In the genomic region with DNA sequence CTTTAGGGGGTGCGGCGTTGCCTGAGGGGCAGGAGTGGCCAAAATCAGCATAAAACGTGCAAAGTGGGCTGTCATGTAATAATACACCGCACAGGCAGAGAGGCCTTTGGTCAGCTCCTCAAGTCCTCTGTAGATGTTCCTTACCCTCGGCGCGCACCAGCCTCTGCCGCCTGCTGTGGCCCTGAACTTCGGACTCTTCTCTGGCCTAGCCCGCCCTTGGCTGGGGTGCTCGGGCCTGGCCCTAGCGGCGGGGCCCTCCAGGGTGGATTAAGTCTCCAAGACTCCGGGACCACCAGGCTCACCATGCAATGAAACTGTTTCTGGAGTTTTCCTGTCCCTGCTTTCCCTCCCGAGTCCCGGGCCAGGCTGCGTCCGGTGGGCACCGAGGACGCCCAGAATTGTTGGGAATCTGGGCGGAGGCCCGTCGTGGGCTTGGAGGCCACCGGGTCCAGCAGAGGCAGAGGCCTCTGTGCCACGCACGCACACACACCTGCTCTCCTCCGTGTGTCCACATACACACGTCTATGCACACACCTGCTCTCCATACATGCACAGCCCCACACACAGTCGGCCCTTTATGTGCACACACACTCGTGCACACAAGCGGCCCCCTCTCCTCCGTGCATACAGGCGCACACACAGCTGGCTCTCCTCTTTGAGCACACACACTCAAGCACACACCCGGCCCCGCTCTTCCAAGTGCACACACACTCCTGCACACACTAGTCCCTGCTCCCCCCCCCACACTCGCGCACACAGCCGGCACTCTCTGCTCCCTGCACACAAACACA, we compare ENCODE assay signal across 1 cellular context.
TF ChIP-seq lines count a peak whose summit lies in the region.

No MANE protein-coding gene starts in this region.

TF ChIP-seq in HepG2, 621 proteins besides CTCF, POLR2A, EP300 and RAD21 (continued from another document and continues in another):
- TF ChIP-seq ZNF878 (CRISPR knock-in tag; IDR thresholded peaks at IDR 0.05) (no peak), CCAR2 (optimal IDR thresholded peaks at IDR 0.05; ENCODE audit: low read depth, low read length) (no peak), ONECUT2 (CRISPR knock-in tag; IDR thresholded peaks at IDR 0.05) (no peak), HNRNPL (IDR thresholded peaks at IDR 0.05; ENCODE audit: low read depth, low read length) (0 out of 2 replicates have a peak, but pooled peaks have one; percentile 44), ZNF224 (CRISPR knock-in tag; IDR thresholded peaks at IDR 0.05) (no peak), SNRNP70 (IDR thresholded peaks at IDR 0.05; ENCODE audit: low read depth, low read length) (no peak), ZZZ3 (CRISPR knock-in tag; IDR thresholded peaks at IDR 0.05; ENCODE audit: borderline replicate concordance) (no peak), PAWR (CRISPR knock-in tag; IDR thresholded peaks at IDR 0.05; ENCODE audit: borderline replicate concordance) (no peak), ARNT (IDR thresholded peaks at IDR 0.05) (no peak), SNAPC2 (CRISPR knock-in tag; IDR thresholded peaks at IDR 0.05) (no peak), KLF12 (CRISPR knock-in tag; IDR thresholded peaks at IDR 0.05; ENCODE audit: borderline replicate concordance) (no peak), PHF5A (CRISPR knock-in tag; IDR thresholded peaks at IDR 0.05; ENCODE audit: low read depth, unreplicated experiment) (no peak), HOXD1 (CRISPR knock-in tag; IDR thresholded peaks at IDR 0.05) (no peak), ZNF777 (CRISPR knock-in tag; IDR thresholded peaks at IDR 0.05) (no peak; the same call in 1 of the 2 replicates), ISL2 (CRISPR knock-in tag; IDR thresholded peaks at IDR 0.05) (no peak), NFKBIZ (CRISPR knock-in tag; IDR thresholded peaks at IDR 0.05) (no peak), CAMTA2 (CRISPR knock-in tag; IDR thresholded peaks at IDR 0.05; ENCODE audit: borderline replicate concordance) (no peak), ZBTB1 (CRISPR knock-in tag; IDR thresholded peaks at IDR 0.05; ENCODE audit: borderline replicate concordance) (no peak), ZNF614 (CRISPR knock-in tag; IDR thresholded peaks at IDR 0.05; ENCODE audit: borderline replicate concordance) (0 out of 2 replicates have a peak, but pooled peaks have one; percentile 28), TAF15 (IDR thresholded peaks at IDR 0.05; ENCODE audit: low read depth, low read length, poor library complexity, severe bottlenecking) (no peak), HMG20A (CRISPR knock-in tag; IDR thresholded peaks at IDR 0.05; ENCODE audit: borderline replicate concordance) (0 out of 2 replicates have a peak, but pooled peaks have one; percentile 18), NFE2 (CRISPR knock-in tag; IDR thresholded peaks at IDR 0.05) (no peak), SP1 (IDR thresholded peaks at IDR 0.05) (no peak), SP1 (CRISPR knock-in tag; IDR thresholded peaks at IDR 0.05) (no peak), KLF9 (CRISPR knock-in tag; IDR thresholded peaks at IDR 0.05; ENCODE audit: low read depth) (no peak), SOX13 (IDR thresholded peaks at IDR 0.05) (no peak), SOX13 (CRISPR knock-in tag; conservative IDR thresholded peaks at IDR 0.05 in 1 of 2, IDR thresholded peaks at IDR 0.05 in 1 of 2) (no peak), ZNF367 (CRISPR knock-in tag; IDR thresholded peaks at IDR 0.05; ENCODE audit: borderline replicate concordance) (no peak), NAIF1 (CRISPR knock-in tag; IDR thresholded peaks at IDR 0.05; ENCODE audit: borderline replicate concordance) (no peak), ZNF678 (CRISPR knock-in tag; IDR thresholded peaks at IDR 0.05) (no peak), ZNF75D (CRISPR knock-in tag; IDR thresholded peaks at IDR 0.05; ENCODE audit: borderline replicate concordance) (no peak), TEAD2 (CRISPR knock-in tag; IDR thresholded peaks at IDR 0.05) (no peak)
- TF ChIP-seq, protein P1, sequence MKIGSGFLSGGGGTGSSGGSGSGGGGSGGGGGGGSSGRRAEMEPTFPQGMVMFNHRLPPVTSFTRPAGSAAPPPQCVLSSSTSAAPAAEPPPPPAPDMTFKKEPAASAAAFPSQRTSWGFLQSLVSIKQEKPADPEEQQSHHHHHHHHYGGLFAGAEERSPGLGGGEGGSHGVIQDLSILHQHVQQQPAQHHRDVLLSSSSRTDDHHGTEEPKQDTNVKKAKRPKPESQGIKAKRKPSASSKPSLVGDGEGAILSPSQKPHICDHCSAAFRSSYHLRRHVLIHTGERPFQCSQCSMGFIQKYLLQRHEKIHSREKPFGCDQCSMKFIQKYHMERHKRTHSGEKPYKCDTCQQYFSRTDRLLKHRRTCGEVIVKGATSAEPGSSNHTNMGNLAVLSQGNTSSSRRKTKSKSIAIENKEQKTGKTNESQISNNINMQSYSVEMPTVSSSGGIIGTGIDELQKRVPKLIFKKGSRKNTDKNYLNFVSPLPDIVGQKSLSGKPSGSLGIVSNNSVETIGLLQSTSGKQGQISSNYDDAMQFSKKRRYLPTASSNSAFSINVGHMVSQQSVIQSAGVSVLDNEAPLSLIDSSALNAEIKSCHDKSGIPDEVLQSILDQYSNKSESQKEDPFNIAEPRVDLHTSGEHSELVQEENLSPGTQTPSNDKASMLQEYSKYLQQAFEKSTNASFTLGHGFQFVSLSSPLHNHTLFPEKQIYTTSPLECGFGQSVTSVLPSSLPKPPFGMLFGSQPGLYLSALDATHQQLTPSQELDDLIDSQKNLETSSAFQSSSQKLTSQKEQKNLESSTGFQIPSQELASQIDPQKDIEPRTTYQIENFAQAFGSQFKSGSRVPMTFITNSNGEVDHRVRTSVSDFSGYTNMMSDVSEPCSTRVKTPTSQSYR (CRISPR knock-in tag; IDR thresholded peaks at IDR 0.05; ENCODE audit: borderline replicate concordance): no peak
- TF ChIP-seq, protein P2, sequence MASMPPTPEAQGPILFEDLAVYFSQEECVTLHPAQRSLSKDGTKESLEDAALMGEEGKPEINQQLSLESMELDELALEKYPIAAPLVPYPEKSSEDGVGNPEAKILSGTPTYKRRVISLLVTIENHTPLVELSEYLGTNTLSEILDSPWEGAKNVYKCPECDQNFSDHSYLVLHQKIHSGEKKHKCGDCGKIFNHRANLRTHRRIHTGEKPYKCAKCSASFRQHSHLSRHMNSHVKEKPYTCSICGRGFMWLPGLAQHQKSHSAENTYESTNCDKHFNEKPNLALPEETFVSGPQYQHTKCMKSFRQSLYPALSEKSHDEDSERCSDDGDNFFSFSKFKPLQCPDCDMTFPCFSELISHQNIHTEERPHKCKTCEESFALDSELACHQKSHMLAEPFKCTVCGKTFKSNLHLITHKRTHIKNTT (CRISPR knock-in tag; IDR thresholded peaks at IDR 0.05): no peak
- TF ChIP-seq, protein P3, sequence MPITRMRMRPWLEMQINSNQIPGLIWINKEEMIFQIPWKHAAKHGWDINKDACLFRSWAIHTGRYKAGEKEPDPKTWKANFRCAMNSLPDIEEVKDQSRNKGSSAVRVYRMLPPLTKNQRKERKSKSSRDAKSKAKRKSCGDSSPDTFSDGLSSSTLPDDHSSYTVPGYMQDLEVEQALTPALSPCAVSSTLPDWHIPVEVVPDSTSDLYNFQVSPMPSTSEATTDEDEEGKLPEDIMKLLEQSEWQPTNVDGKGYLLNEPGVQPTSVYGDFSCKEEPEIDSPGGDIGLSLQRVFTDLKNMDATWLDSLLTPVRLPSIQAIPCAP (CRISPR knock-in tag; IDR thresholded peaks at IDR 0.05; ENCODE audit: low read depth): no peak
- TF ChIP-seq, protein P4, sequence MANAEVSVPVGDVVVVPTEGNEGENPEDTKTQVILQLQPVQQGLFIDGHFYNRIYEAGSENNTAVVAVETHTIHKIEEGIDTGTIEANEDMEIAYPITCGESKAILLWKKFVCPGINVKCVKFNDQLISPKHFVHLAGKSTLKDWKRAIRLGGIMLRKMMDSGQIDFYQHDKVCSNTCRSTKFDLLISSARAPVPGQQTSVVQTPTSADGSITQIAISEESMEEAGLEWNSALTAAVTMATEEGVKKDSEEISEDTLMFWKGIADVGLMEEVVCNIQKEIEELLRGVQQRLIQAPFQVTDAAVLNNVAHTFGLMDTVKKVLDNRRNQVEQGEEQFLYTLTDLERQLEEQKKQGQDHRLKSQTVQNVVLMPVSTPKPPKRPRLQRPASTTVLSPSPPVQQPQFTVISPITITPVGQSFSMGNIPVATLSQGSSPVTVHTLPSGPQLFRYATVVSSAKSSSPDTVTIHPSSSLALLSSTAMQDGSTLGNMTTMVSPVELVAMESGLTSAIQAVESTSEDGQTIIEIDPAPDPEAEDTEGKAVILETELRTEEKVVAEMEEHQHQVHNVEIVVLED (CRISPR knock-in tag; IDR thresholded peaks at IDR 0.05; ENCODE audit: borderline replicate concordance): 0 out of 2 replicates have a peak, but pooled peaks have one; percentile 14
- TF ChIP-seq, protein P5, sequence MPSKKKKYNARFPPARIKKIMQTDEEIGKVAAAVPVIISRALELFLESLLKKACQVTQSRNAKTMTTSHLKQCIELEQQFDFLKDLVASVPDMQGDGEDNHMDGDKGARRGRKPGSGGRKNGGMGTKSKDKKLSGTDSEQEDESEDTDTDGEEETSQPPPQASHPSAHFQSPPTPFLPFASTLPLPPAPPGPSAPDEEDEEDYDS (CRISPR knock-in tag; IDR thresholded peaks at IDR 0.05): no peak
- TF ChIP-seq, protein P6, sequence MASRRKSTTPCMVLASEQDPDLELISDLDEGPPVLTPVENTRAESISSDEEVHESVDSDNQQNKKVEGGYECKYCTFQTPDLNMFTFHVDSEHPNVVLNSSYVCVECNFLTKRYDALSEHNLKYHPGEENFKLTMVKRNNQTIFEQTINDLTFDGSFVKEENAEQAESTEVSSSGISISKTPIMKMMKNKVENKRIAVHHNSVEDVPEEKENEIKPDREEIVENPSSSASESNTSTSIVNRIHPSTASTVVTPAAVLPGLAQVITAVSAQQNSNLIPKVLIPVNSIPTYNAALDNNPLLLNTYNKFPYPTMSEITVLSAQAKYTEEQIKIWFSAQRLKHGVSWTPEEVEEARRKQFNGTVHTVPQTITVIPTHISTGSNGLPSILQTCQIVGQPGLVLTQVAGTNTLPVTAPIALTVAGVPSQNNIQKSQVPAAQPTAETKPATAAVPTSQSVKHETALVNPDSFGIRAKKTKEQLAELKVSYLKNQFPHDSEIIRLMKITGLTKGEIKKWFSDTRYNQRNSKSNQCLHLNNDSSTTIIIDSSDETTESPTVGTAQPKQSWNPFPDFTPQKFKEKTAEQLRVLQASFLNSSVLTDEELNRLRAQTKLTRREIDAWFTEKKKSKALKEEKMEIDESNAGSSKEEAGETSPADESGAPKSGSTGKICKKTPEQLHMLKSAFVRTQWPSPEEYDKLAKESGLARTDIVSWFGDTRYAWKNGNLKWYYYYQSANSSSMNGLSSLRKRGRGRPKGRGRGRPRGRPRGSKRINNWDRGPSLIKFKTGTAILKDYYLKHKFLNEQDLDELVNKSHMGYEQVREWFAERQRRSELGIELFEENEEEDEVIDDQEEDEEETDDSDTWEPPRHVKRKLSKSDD (CRISPR knock-in tag; IDR thresholded peaks at IDR 0.05; ENCODE audit: low read depth): no peak; the same call in 1 of the 2 replicates
- TF ChIP-seq, protein P7, sequence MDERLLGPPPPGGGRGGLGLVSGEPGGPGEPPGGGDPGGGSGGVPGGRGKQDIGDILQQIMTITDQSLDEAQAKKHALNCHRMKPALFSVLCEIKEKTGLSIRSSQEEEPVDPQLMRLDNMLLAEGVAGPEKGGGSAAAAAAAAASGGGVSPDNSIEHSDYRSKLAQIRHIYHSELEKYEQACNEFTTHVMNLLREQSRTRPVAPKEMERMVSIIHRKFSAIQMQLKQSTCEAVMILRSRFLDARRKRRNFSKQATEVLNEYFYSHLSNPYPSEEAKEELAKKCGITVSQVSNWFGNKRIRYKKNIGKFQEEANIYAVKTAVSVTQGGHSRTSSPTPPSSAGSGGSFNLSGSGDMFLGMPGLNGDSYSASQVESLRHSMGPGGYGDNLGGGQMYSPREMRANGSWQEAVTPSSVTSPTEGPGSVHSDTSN (CRISPR knock-in tag; IDR thresholded peaks at IDR 0.05): no peak
- TF ChIP-seq, protein P8, sequence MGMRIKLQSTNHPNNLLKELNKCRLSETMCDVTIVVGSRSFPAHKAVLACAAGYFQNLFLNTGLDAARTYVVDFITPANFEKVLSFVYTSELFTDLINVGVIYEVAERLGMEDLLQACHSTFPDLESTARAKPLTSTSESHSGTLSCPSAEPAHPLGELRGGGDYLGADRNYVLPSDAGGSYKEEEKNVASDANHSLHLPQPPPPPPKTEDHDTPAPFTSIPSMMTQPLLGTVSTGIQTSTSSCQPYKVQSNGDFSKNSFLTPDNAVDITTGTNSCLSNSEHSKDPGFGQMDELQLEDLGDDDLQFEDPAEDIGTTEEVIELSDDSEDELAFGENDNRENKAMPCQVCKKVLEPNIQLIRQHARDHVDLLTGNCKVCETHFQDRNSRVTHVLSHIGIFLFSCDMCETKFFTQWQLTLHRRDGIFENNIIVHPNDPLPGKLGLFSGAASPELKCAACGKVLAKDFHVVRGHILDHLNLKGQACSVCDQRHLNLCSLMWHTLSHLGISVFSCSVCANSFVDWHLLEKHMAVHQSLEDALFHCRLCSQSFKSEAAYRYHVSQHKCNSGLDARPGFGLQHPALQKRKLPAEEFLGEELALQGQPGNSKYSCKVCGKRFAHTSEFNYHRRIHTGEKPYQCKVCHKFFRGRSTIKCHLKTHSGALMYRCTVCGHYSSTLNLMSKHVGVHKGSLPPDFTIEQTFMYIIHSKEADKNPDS (CRISPR knock-in tag; IDR thresholded peaks at IDR 0.05): no peak
- TF ChIP-seq, protein P9, sequence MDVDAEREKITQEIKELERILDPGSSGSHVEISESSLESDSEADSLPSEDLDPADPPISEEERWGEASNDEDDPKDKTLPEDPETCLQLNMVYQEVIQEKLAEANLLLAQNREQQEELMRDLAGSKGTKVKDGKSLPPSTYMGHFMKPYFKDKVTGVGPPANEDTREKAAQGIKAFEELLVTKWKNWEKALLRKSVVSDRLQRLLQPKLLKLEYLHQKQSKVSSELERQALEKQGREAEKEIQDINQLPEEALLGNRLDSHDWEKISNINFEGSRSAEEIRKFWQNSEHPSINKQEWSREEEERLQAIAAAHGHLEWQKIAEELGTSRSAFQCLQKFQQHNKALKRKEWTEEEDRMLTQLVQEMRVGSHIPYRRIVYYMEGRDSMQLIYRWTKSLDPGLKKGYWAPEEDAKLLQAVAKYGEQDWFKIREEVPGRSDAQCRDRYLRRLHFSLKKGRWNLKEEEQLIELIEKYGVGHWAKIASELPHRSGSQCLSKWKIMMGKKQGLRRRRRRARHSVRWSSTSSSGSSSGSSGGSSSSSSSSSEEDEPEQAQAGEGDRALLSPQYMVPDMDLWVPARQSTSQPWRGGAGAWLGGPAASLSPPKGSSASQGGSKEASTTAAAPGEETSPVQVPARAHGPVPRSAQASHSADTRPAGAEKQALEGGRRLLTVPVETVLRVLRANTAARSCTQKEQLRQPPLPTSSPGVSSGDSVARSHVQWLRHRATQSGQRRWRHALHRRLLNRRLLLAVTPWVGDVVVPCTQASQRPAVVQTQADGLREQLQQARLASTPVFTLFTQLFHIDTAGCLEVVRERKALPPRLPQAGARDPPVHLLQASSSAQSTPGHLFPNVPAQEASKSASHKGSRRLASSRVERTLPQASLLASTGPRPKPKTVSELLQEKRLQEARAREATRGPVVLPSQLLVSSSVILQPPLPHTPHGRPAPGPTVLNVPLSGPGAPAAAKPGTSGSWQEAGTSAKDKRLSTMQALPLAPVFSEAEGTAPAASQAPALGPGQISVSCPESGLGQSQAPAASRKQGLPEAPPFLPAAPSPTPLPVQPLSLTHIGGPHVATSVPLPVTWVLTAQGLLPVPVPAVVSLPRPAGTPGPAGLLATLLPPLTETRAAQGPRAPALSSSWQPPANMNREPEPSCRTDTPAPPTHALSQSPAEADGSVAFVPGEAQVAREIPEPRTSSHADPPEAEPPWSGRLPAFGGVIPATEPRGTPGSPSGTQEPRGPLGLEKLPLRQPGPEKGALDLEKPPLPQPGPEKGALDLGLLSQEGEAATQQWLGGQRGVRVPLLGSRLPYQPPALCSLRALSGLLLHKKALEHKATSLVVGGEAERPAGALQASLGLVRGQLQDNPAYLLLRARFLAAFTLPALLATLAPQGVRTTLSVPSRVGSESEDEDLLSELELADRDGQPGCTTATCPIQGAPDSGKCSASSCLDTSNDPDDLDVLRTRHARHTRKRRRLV (CRISPR knock-in tag; IDR thresholded peaks at IDR 0.05): no peak
